In genomic region chr4:161360982-161361381, GRCh38 we compare ENCODE assay signal across 36 cellular contexts.
"Had no signal": no experiment of that assay in that cellular context is flagged by ENCODE, and none has a peak within 500 bp of the region (broad histone marks: within the 10 kb centered on the region; RNA-seq: fewer than 3 reads in every experiment).

No MANE protein-coding gene starts in this region.

- H3K4me3 ChIP-seq: ascending aorta, cardiac muscle cell had no signal

- H3K4me1 Mint-ChIP-seq: activated B cell treated with CpG ODN at 0.5 μM for 24 hours; activated CD4-positive, alpha-beta T cell treated with anti-CD3 and anti-CD28 coated beads, Interleukin-2, amount 10 ng/mL, durations not matched to agents 24 days and 14 days; activated naive CD4-positive, alpha-beta T cell treated with anti-CD3 and anti-CD28 coated beads, Interleukin-2, amount 10 ng/mL, durations not matched to agents 7 days and 5 days; activated naive CD4-positive, alpha-beta T cell treated with anti-CD3 and anti-CD28 coated beads, Interleukin-2, amount 50 U/mL, for 24 hours; activated naive CD8-positive, alpha-beta T cell treated with anti-CD3 and anti-CD28 coated beads, Interleukin-2, amount 10 ng/mL, durations not matched to agents 7 days and 5 days; activated naive CD8-positive, alpha-beta T cell treated with anti-CD3 and anti-CD28 coated beads, Interleukin-2, amount 50 U/mL, for 24 hours; central memory CD8-positive, alpha-beta T cell had no signal

- H3K36me3 ChIP-seq: ascending aorta, cardiac muscle cell had no signal

- H3K27me3 Mint-ChIP-seq: activated B cell treated with CpG ODN at 0.5 μM for 24 hours; activated CD4-positive, alpha-beta memory T cell treated with anti-CD3 and anti-CD28 coated beads for 36 hours; activated CD4-positive, alpha-beta T cell treated with anti-CD3 and anti-CD28 coated beads, Interleukin-2, amount 10 ng/mL, durations not matched to agents 24 days and 14 days; activated CD8-positive, alpha-beta T cell treated with anti-CD3 and anti-CD28 coated beads for 36 hours; activated naive CD4-positive, alpha-beta T cell treated with anti-CD3 and anti-CD28 coated beads, Interleukin-2, amount 10 ng/mL, durations not matched to agents 7 days and 5 days; activated naive CD4-positive, alpha-beta T cell treated with anti-CD3 and anti-CD28 coated beads, Interleukin-2, amount 50 U/mL, for 24 hours; activated naive CD8-positive, alpha-beta T cell; activated naive CD8-positive, alpha-beta T cell treated with anti-CD3 and anti-CD28 coated beads, Interleukin-2, amount 10 ng/mL, durations not matched to agents 7 days and 5 days; activated naive CD8-positive, alpha-beta T cell treated with anti-CD3 and anti-CD28 coated beads, Interleukin-2, amount 50 U/mL, for 24 hours; activated T-cell treated with anti-CD3 and anti-CD28 coated beads, Interleukin-2, amount 50 U/mL, for 24 hours; brain; central memory CD8-positive, alpha-beta T cell had no signal

- H3K36me3 Mint-ChIP-seq: activated CD4-positive, alpha-beta memory T cell treated with anti-CD3 and anti-CD28 coated beads for 36 hours; activated naive CD4-positive, alpha-beta T cell treated with anti-CD3 and anti-CD28 coated beads, Interleukin-2, amount 10 ng/mL, durations not matched to agents 7 days and 5 days; activated naive CD4-positive, alpha-beta T cell treated with anti-CD3 and anti-CD28 coated beads, Interleukin-2, amount 50 U/mL, for 24 hours; activated naive CD8-positive, alpha-beta T cell; activated naive CD8-positive, alpha-beta T cell treated with anti-CD3 and anti-CD28 coated beads, Interleukin-2, amount 10 ng/mL, durations not matched to agents 7 days and 5 days; brain had no signal

- H3K27ac Mint-ChIP-seq: activated B cell treated with CpG ODN at 0.5 μM for 24 hours; activated CD4-positive, alpha-beta memory T cell treated with anti-CD3 and anti-CD28 coated beads for 36 hours; activated CD4-positive, alpha-beta T cell treated with anti-CD3 and anti-CD28 coated beads, Interleukin-2, amount 10 ng/mL, durations not matched to agents 24 days and 14 days; activated CD8-positive, alpha-beta T cell treated with anti-CD3 and anti-CD28 coated beads for 36 hours; activated naive CD4-positive, alpha-beta T cell treated with anti-CD3 and anti-CD28 coated beads, Interleukin-2, amount 10 ng/mL, durations not matched to agents 7 days and 5 days; activated naive CD4-positive, alpha-beta T cell treated with anti-CD3 and anti-CD28 coated beads, Interleukin-2, amount 50 U/mL, for 24 hours; activated naive CD8-positive, alpha-beta T cell; activated naive CD8-positive, alpha-beta T cell treated with anti-CD3 and anti-CD28 coated beads, Interleukin-2, amount 10 ng/mL, durations not matched to agents 7 days and 5 days; activated naive CD8-positive, alpha-beta T cell treated with anti-CD3 and anti-CD28 coated beads, Interleukin-2, amount 50 U/mL, for 24 hours; activated T-cell treated with anti-CD3 and anti-CD28 coated beads, Interleukin-2, amount 50 U/mL, for 24 hours; activated T-helper 2 cell treated with anti-CD3 and anti-CD28 coated beads, Interferon-gamma antibody, Interleukin-2, Interleukin-4, amounts not matched to agents 10 μg/mL and 5 μg/mL and 100 μg/mL, durations not matched to agents 14 hours and 24 hours and 36 hours; brain; T-helper 1 cell treated with Interleukin-12 subunit alpha and Interleukin-12 subunit beta and Interleukin-4 antibody, amounts not matched to agents 30 μg/mL and 1 μg/mL, for 36 hours; T-helper 2 cell treated with Interferon-gamma antibody and Interleukin-4, amounts not matched to agents 5 μg/mL and 100 μg/mL, for 36 hours had no signal

- H3K9me3 ChIP-seq: ascending aorta had no signal

- FAIRE-seq: bronchial epithelial cell, TTC549 had no signal

- ATAC-seq: activated CD8-positive, alpha-beta T cell treated with anti-CD3 and anti-CD28 coated beads for 36 hours; activated naive CD8-positive, alpha-beta T cell treated with anti-CD3 and anti-CD28 coated beads, Interleukin-2, amount 50 U/mL, for 24 hours had no signal

- H3K9me3 Mint-ChIP-seq: activated CD4-positive, alpha-beta T cell treated with anti-CD3 and anti-CD28 coated beads, Interleukin-2, amount 10 ng/mL, durations not matched to agents 24 days and 14 days; activated naive CD4-positive, alpha-beta T cell treated with anti-CD3 and anti-CD28 coated beads, Interleukin-2, amount 50 U/mL, for 24 hours; activated naive CD8-positive, alpha-beta T cell treated with anti-CD3 and anti-CD28 coated beads, Interleukin-2, amount 10 ng/mL, durations not matched to agents 7 days and 5 days; brain; T-helper 1 cell treated with Interleukin-12 subunit alpha and Interleukin-12 subunit beta and Interleukin-4 antibody, amounts not matched to agents 30 μg/mL and 1 μg/mL, for 36 hours had no signal

- H3K27ac ChIP-seq: ascending aorta, cardiac muscle cell, VCaP had no signal

- H3K4me1 ChIP-seq: ascending aorta had no signal

- DNase-seq: activated B cell treated with CpG ODN at 0.5 μM for 24 hours; activated CD4-positive, alpha-beta memory T cell treated with anti-CD3 and anti-CD28 coated beads for 36 hours; activated CD4-positive, alpha-beta T cell treated with anti-CD3 and anti-CD28 coated beads for 4 hours; activated CD4-positive, alpha-beta T cell treated with anti-CD3 and anti-CD28 coated beads, Interleukin-2, amount 10 ng/mL, durations not matched to agents 24 days and 14 days; activated CD4-positive, alpha-beta T cell treated with anti-CD3 and anti-CD28 coated beads, Interleukin-2, amount 50 U/mL, for 1 hour; activated CD4-positive, alpha-beta T cell treated with anti-CD3 and anti-CD28 coated beads, Interleukin-2, amount 50 U/mL, for 4 hours; activated CD4-positive, CD25-positive, alpha-beta regulatory T cell treated with anti-CD3 and anti-CD28 coated beads, Interleukin-2, amount 50 U/mL, for 72 hours; activated CD8-positive, alpha-beta memory T cell treated with anti-CD3 and anti-CD28 coated beads, Interleukin-2, amount 50 U/mL, for 4 hours; activated CD8-positive, alpha-beta T cell treated with anti-CD3 and anti-CD28 coated beads for 36 hours; activated effector memory CD4-positive, alpha-beta T cell treated with Interleukin-2 at 50 U/mL for 16 hours; activated gamma-delta T cell; activated naive CD4-positive, alpha-beta T cell treated with anti-CD3 and anti-CD28 coated beads, Interleukin-2, amount 10 ng/mL, durations not matched to agents 7 days and 5 days; activated naive CD4-positive, alpha-beta T cell treated with Interleukin-2 at 50 U/mL for 16 hours; activated naive CD8-positive, alpha-beta T cell treated with anti-CD3 and anti-CD28 coated beads, Interleukin-2, amount 10 ng/mL, durations not matched to agents 7 days and 5 days; activated naive CD8-positive, alpha-beta T cell treated with anti-CD3 and anti-CD28 coated beads, Interleukin-2, amount 50 U/mL, for 24 hours; activated T-cell treated with anti-CD3 and anti-CD28 coated beads, Interleukin-2, amount 50 U/mL, for 24 hours; activated T-cell treated with anti-CD3 and anti-CD28 coated beads, Interleukin-2, amount 50 U/mL, for 48 hours; amygdala; anterior cingulate cortex; caudate nucleus; cerebellar nuclear complex; T-helper 1 cell; T-helper 2 cell; T-helper 9 cell had no signal

- H3K27me3 ChIP-seq: ascending aorta, cardiac muscle cell had no signal

- H3K4me3 Mint-ChIP-seq: activated B cell treated with CpG ODN at 0.5 μM for 24 hours; activated CD4-positive, alpha-beta memory T cell treated with anti-CD3 and anti-CD28 coated beads for 36 hours; activated CD4-positive, alpha-beta T cell treated with anti-CD3 and anti-CD28 coated beads, Interleukin-2, amount 10 ng/mL, durations not matched to agents 24 days and 14 days; activated CD8-positive, alpha-beta T cell treated with anti-CD3 and anti-CD28 coated beads for 36 hours; activated naive CD4-positive, alpha-beta T cell treated with anti-CD3 and anti-CD28 coated beads, Interleukin-2, amount 10 ng/mL, durations not matched to agents 7 days and 5 days; activated naive CD4-positive, alpha-beta T cell treated with anti-CD3 and anti-CD28 coated beads, Interleukin-2, amount 50 U/mL, for 24 hours; activated naive CD8-positive, alpha-beta T cell; activated naive CD8-positive, alpha-beta T cell treated with anti-CD3 and anti-CD28 coated beads, Interleukin-2, amount 10 ng/mL, durations not matched to agents 7 days and 5 days; activated naive CD8-positive, alpha-beta T cell treated with anti-CD3 and anti-CD28 coated beads, Interleukin-2, amount 50 U/mL, for 24 hours; activated T-cell treated with anti-CD3 and anti-CD28 coated beads, Interleukin-2, amount 50 U/mL, for 24 hours; brain; central memory CD8-positive, alpha-beta T cell; T-helper 1 cell treated with Interleukin-12 subunit alpha and Interleukin-12 subunit beta and Interleukin-4 antibody, amounts not matched to agents 30 μg/mL and 1 μg/mL, for 36 hours; T-helper 2 cell treated with Interferon-gamma antibody and Interleukin-4, amounts not matched to agents 5 μg/mL and 100 μg/mL, for 36 hours had no signal
